ENCODE assay signal across 8 cellular contexts in the genomic region with DNA sequence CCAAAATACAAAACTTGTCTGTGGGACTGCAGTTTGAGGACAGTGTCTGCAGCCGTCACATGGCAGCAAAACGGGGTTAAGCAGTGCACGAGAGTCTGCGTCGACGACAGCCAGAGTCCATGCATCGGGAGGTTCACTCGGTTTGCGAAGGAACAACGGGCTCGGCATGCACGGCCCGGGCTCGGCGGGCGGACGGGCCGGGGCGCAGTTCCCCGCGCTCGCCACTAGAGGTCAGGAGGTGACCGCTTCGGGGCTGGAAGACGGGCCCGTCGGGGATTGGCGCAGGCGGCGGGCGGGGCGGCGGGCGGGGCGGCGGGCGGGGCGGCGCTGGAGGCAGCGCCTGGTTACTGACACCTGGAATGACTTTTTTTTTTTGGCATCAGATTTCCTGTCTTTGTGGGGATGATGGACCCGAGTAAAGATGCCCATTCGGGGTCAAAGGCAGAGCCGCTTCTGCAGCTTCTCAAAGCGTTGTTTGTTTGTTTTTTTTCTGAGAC. TPM values are rescaled to one million over a fixed set of nuclear protein-coding genes. Genes with fewer than 3 reads are reported as not detected.
DNase-seq lines count a peak whose midpoint lies in the region; ATAC-seq lines count a peak whose summit lies in the region.

No MANE protein-coding gene starts in this region.

- H3K18ac ChIP-seq in mesendoderm (ENCODE audit: low read length), result no peak overlapping the region

- H3K56ac ChIP-seq in mesendoderm (ENCODE audit: low read length), result no peak overlapping the region

- no peaks in the 10 kb centered on the region for H3K36me3 ChIP-seq in mesendoderm (ENCODE audit: control insufficient read depth, insufficient read depth, low read length)

- H2AK5ac ChIP-seq in mesendoderm (ENCODE audit: low read length), result no peak overlapping the region

- ATAC-seq in HG02610 (IDR thresholded peaks at IDR 0.05; ENCODE audit: unreplicated experiment) (peak; percentile 61), HG03469 (IDR thresholded peaks at IDR 0.05; ENCODE audit: unreplicated experiment) (no peak)

- H4K5ac ChIP-seq in mesendoderm (ENCODE audit: low read length), result no peak overlapping the region

- H2BK15ac ChIP-seq in mesendoderm (replicated peaks; ENCODE audit: low read depth), result no peak overlapping the region

- DNase-seq in COLO668 (lab: John Stamatoyannopoulos, UW; ENCODE audit: unreplicated experiment) (peak; percentile 71), NCI-H82 (lab: John Stamatoyannopoulos, UW) (peak; percentile 88), mesendoderm (peak; percentile 79)
- DNase-seq in activated CD8-positive, alpha-beta memory T cell treated with anti-CD3 and anti-CD28 coated beads for 1 hour (ENCODE audit: extremely low read depth in 1 of 2, low read depth in 1 of 2), result peak; percentile 62 to 80
- DNase-seq in effector CD4-positive, alpha-beta T cell, result peak; percentile 79
- peak; percentile 79 for DNase-seq in stimulated activated CD8-positive, alpha-beta memory T cell treated with anti-CD3 and anti-CD28 coated beads, Interleukin-15, amount 100 ng/mL, for 1 hour (ENCODE audit: low read depth)

- no peak overlapping the region for H3K23ac ChIP-seq in mesendoderm (ENCODE audit: low read length)

- H3K79me1 ChIP-seq in mesendoderm (ENCODE audit: low read length), result no peaks in the 10 kb centered on the region

- H3K27me3 ChIP-seq in mesendoderm (ENCODE audit: insufficient read depth, low read length, poor library complexity), result no peaks in the 10 kb centered on the region

- no peak overlapping the region for H3K27ac ChIP-seq in mesendoderm (ENCODE audit: low read depth, low read length)

- H2BK5ac ChIP-seq in mesendoderm (ENCODE audit: low read length), result no peak overlapping the region

- WGBS in mesendoderm (ENCODE audit: extremely low coverage, insufficient coverage, low lambda C conversion rate), result no CpG with 5 or more reads among the region's 44 CpGs

- no peaks in the 10 kb centered on the region for H3K4me1 ChIP-seq in mesendoderm (ENCODE audit: control insufficient read depth, low read depth, low read length)

- no peak overlapping the region for H2BK120ac ChIP-seq in mesendoderm (ENCODE audit: low read depth, low read length)

- H3K4me2 ChIP-seq in mesendoderm (ENCODE audit: low read length), result no peak overlapping the region

- H3K4me3 ChIP-seq in mesendoderm (ENCODE audit: low read length), result no peak overlapping the region

- no peak overlapping the region for H4K8ac ChIP-seq in mesendoderm (ENCODE audit: low read depth, low read length)

- no peak overlapping the region for H3K9ac ChIP-seq in mesendoderm (ENCODE audit: low read length)

- H3K79me2 ChIP-seq in mesendoderm (ENCODE audit: control insufficient read depth, insufficient read depth, low read length), result no peaks in the 10 kb centered on the region

- H3K4ac ChIP-seq in mesendoderm (ENCODE audit: low read depth, low read length), result no peak overlapping the region

RNA-seq across cellular contexts. Expression of a gene that starts 6.5 kb away (rescaled TPM):
- polyA plus RNA-seq in mesendoderm (2013, experiment 1 of 2), result not detected
- polyA plus RNA-seq in mesendoderm (2013, experiment 2 of 2), result not detected

RNA-seq across cellular contexts. Expression of a gene that starts 37.6 kb away (rescaled TPM):
- polyA plus RNA-seq in mesendoderm (2013, experiment 1 of 2), result 0.49 TPM
- 0.36 TPM for polyA plus RNA-seq in mesendoderm (2013, experiment 2 of 2)
